Comparison of ENCODE assay signal across 2 cellular contexts in the genomic region with DNA sequence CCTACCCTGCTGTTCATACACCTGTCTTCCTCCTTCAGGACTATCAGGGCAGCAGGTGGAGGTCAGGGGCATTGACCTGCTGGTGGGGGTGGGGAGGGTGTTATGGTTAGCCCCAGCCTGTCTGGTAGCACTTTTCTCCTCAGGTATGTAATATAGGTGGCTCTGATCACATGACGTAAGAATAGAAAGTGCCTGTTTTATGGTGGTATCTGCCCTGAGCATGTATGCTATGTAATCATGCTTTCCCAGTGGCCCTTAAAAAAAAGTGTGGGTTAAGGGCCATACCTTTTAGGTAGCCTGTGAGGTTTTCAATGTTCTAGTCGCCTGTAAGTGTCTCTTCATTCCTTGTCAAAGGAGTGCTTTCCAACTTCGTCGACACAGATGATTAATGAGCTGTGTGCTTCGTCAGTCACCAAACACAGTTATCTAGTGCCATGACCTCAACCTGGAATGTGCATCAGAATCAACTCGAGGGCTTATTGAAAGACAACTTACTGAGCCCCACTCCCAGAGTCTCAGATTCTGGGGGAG.
TF ChIP-seq lines count a peak whose summit lies in the region.

No MANE protein-coding gene starts in this region.

TF ChIP-seq in GM12878, 131 proteins besides CTCF, POLR2A, EP300 and RAD21 (continued from another document):
- TF ChIP-seq, protein P1, sequence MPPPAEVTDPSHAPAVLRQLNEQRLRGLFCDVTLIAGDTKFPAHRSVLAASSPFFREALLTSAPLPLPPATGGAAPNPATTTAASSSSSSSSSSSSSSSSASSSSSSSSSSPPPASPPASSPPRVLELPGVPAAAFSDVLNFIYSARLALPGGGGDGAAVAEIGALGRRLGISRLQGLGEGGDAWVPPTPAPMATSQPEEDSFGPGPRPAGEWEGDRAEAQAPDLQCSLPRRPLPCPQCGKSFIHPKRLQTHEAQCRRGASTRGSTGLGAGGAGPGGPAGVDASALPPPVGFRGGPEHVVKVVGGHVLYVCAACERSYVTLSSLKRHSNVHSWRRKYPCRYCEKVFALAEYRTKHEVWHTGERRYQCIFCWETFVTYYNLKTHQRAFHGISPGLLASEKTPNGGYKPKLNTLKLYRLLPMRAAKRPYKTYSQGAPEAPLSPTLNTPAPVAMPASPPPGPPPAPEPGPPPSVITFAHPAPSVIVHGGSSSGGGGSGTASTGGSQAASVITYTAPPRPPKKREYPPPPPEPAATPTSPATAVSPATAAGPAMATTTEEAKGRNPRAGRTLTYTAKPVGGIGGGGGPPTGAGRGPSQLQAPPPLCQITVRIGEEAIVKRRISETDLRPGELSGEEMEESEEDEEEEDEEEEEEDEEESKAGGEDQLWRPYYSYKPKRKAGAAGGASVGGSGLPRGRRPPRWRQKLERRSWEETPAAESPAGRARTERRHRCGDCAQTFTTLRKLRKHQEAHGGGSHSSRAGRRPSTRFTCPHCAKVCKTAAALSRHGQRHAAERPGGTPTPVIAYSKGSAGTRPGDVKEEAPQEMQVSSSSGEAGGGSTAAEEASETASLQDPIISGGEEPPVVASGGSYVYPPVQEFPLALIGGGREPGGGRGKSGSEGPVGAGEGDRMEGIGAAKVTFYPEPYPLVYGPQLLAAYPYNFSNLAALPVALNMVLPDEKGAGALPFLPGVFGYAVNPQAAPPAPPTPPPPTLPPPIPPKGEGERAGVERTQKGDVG (CRISPR knock-in tag; IDR thresholded peaks at IDR 0.05): 0 out of 2 replicates have a peak, but pooled peaks have one; percentile 7
TF ChIP-seq in GM12878: peak in this region for 7.

TF ChIP-seq in HepG2, 621 proteins besides CTCF, POLR2A, EP300 and RAD21 (continued from another document and continues in another):
- TF ChIP-seq NR3C1 (CRISPR knock-in tag; IDR thresholded peaks at IDR 0.05) (no peak), CHD2 (IDR thresholded peaks at IDR 0.05; ENCODE audit: low read depth, low read length) (no peak), POLR2G (IDR thresholded peaks at IDR 0.05; ENCODE audit: low read depth, low read length) (no peak), ZNF230 (CRISPR knock-in tag; IDR thresholded peaks at IDR 0.05) (no peak), YEATS2 (CRISPR knock-in tag; IDR thresholded peaks at IDR 0.05; ENCODE audit: borderline replicate concordance) (peak; percentile 19; the same call in 1 of the 2 replicates), THAP11 (CRISPR knock-in tag; IDR thresholded peaks at IDR 0.05) (no peak), ZSCAN9 (CRISPR knock-in tag; IDR thresholded peaks at IDR 0.05; ENCODE audit: borderline replicate concordance) (peak; percentile 82; the same call in 1 of the 2 replicates), KDM3A (CRISPR knock-in tag; IDR thresholded peaks at IDR 0.05; ENCODE audit: low read depth) (no peak), SYNCRIP (IDR thresholded peaks at IDR 0.05; ENCODE audit: insufficient read depth, low read depth, low read length) (no peak), DDIT3 (CRISPR knock-in tag; IDR thresholded peaks at IDR 0.05) (no peak), HMG20B (CRISPR knock-in tag; conservative IDR thresholded peaks at IDR 0.05) (peak; percentile 57; the same call in 1 of the 2 replicates), ZNF773 (CRISPR knock-in tag; IDR thresholded peaks at IDR 0.05; ENCODE audit: borderline replicate concordance) (no peak), RXRB (CRISPR knock-in tag; IDR thresholded peaks at IDR 0.05; ENCODE audit: borderline replicate concordance) (peak; percentile 45), FOSL2 (CRISPR knock-in tag; IDR thresholded peaks at IDR 0.05) (peak; percentile 59), ATF7-NPFF (CRISPR knock-in tag; IDR thresholded peaks at IDR 0.05; ENCODE audit: low read depth) (no peak), ATF7 (IDR thresholded peaks at IDR 0.05) (no peak), ATF7 (CRISPR knock-in tag; IDR thresholded peaks at IDR 0.05) (no peak), TEAD3 (CRISPR knock-in tag; optimal IDR thresholded peaks at IDR 0.05; ENCODE audit: borderline replicate concordance) (peak; percentile 88), JUND (CRISPR knock-in tag; IDR thresholded peaks at IDR 0.05) (no peak), ZNF563 (CRISPR knock-in tag; IDR thresholded peaks at IDR 0.05) (no peak), ZKSCAN1 (IDR thresholded peaks at IDR 0.05; ENCODE audit: low read length) (no peak), THRA (CRISPR knock-in tag; IDR thresholded peaks at IDR 0.05; ENCODE audit: borderline replicate concordance) (0 out of 2 replicates have a peak, but pooled peaks have one; percentile 47), NR2F1 (CRISPR knock-in tag; IDR thresholded peaks at IDR 0.05) (peak in 1 of 2 experiments; percentile 74; a peak in 1 of 4 replicates), ZNF816 (CRISPR knock-in tag; IDR thresholded peaks at IDR 0.05; ENCODE audit: borderline replicate concordance) (no peak), TCF7 (IDR thresholded peaks at IDR 0.05; ENCODE audit: low read depth) (no peak), PATZ1 (CRISPR knock-in tag; IDR thresholded peaks at IDR 0.05) (peak; percentile 38; the same call in 1 of the 2 replicates), ZNF503 (CRISPR knock-in tag; IDR thresholded peaks at IDR 0.05) (no peak), SRSF9 (IDR thresholded peaks at IDR 0.05; ENCODE audit: borderline replicate concordance, insufficient read depth, low read depth, low read length, poor library complexity, severe bottlenecking) (no peak), ZNF576 (CRISPR knock-in tag; IDR thresholded peaks at IDR 0.05) (no peak), SIX1 (CRISPR knock-in tag; IDR thresholded peaks at IDR 0.05; ENCODE audit: borderline replicate concordance) (no peak)
- TF ChIP-seq, protein P2, sequence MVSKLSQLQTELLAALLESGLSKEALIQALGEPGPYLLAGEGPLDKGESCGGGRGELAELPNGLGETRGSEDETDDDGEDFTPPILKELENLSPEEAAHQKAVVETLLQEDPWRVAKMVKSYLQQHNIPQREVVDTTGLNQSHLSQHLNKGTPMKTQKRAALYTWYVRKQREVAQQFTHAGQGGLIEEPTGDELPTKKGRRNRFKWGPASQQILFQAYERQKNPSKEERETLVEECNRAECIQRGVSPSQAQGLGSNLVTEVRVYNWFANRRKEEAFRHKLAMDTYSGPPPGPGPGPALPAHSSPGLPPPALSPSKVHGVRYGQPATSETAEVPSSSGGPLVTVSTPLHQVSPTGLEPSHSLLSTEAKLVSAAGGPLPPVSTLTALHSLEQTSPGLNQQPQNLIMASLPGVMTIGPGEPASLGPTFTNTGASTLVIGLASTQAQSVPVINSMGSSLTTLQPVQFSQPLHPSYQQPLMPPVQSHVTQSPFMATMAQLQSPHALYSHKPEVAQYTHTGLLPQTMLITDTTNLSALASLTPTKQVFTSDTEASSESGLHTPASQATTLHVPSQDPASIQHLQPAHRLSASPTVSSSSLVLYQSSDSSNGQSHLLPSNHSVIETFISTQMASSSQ (IDR thresholded peaks at IDR 0.05; ENCODE audit: low read depth): no peak
- TF ChIP-seq, protein P2 (CRISPR knock-in tag; IDR thresholded peaks at IDR 0.05; ENCODE audit: borderline replicate concordance): 0 out of 2 replicates have a peak, but pooled peaks have one; percentile 24
- TF ChIP-seq, protein P3, sequence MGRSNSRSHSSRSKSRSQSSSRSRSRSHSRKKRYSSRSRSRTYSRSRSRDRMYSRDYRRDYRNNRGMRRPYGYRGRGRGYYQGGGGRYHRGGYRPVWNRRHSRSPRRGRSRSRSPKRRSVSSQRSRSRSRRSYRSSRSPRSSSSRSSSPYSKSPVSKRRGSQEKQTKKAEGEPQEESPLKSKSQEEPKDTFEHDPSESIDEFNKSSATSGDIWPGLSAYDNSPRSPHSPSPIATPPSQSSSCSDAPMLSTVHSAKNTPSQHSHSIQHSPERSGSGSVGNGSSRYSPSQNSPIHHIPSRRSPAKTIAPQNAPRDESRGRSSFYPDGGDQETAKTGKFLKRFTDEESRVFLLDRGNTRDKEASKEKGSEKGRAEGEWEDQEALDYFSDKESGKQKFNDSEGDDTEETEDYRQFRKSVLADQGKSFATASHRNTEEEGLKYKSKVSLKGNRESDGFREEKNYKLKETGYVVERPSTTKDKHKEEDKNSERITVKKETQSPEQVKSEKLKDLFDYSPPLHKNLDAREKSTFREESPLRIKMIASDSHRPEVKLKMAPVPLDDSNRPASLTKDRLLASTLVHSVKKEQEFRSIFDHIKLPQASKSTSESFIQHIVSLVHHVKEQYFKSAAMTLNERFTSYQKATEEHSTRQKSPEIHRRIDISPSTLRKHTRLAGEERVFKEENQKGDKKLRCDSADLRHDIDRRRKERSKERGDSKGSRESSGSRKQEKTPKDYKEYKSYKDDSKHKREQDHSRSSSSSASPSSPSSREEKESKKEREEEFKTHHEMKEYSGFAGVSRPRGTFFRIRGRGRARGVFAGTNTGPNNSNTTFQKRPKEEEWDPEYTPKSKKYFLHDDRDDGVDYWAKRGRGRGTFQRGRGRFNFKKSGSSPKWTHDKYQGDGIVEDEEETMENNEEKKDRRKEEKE (IDR thresholded peaks at IDR 0.05): no peak
- TF ChIP-seq, protein P4, sequence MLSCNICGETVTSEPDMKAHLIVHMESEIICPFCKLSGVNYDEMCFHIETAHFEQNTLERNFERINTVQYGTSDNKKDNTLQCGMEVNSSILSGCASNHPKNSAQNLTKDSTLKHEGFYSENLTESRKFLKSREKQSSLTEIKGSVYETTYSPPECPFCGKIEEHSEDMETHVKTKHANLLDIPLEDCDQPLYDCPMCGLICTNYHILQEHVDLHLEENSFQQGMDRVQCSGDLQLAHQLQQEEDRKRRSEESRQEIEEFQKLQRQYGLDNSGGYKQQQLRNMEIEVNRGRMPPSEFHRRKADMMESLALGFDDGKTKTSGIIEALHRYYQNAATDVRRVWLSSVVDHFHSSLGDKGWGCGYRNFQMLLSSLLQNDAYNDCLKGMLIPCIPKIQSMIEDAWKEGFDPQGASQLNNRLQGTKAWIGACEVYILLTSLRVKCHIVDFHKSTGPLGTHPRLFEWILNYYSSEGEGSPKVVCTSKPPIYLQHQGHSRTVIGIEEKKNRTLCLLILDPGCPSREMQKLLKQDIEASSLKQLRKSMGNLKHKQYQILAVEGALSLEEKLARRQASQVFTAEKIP (CRISPR knock-in tag; IDR thresholded peaks at IDR 0.05; ENCODE audit: borderline replicate concordance): no peak
- TF ChIP-seq, protein P5, sequence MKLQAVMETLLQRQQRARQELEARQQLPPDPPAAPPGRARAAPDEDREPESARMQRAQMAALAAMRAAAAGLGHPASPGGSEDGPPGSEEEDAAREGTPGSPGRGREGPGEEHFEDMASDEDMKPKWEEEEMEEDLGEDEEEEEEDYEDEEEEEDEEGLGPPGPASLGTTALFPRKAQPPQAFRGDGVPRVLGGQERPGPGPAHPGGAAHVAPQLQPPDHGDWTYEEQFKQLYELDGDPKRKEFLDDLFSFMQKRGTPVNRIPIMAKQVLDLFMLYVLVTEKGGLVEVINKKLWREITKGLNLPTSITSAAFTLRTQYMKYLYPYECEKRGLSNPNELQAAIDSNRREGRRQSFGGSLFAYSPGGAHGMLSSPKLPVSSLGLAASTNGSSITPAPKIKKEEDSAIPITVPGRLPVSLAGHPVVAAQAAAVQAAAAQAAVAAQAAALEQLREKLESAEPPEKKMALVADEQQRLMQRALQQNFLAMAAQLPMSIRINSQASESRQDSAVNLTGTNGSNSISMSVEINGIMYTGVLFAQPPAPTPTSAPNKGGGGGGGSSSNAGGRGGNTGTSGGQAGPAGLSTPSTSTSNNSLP (IDR thresholded peaks at IDR 0.05; ENCODE audit: low read depth, low read length): no peak
